ENCODE assay signal across 8 cellular contexts in genomic region chr10:70978816-70979215, GRCh38.
"Had no signal": no experiment of that assay in that cellular context is flagged by ENCODE, and none has a peak within 500 bp of the region (broad histone marks: within the 10 kb centered on the region; RNA-seq: fewer than 3 reads in every experiment).

No MANE protein-coding gene starts in this region.

- H3K4me1 ChIP-seq: HAP-1 had no signal

- FAIRE-seq: HTR-8/SVneo, K562 had no signal

- H3K36me3 ChIP-seq: HAP-1 had no signal

- H3K9me3 ChIP-seq: HAP-1 had no signal

- H3K27ac Mint-ChIP-seq: GM23338 had no signal

- ATAC-seq: GM23338, HCT116, K562 had no signal

- DNase-seq: H7, IMR-90, KG1 had no signal

- H3K4me3 ChIP-seq: GM23338, HAP-1, K562 had no signal

- H3K4me3 Mint-ChIP-seq: GM23338 had no signal

- H3K4me1 Mint-ChIP-seq: GM23338 had no signal
